In the genomic region with DNA sequence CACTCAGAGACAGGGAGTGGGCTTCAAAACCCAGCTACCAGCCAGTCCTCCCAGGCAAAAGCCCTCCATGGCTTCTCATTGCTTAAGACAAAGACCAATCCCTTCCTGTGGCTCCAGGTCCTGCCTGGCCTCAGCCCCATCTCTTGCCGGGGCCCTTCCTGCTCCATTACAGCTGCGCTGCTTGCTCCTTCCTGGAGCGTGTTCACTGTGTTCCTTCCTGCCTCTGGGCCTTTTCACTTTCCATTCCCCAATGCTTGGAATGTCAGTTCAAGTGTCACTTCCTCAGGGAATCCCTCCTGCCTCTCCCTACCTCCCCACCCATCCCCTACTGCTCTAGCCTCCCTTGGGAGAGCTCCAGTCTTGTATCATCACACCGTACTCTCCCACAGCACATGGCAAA, we compare ENCODE assay signal across 1 cellular context.
TF ChIP-seq lines count a peak whose summit lies in the region.

No MANE protein-coding gene starts in this region.

TF ChIP-seq in H1, 55 proteins besides CTCF, POLR2A, EP300 and RAD21:
- TF ChIP-seq BCL11A (IDR thresholded peaks at IDR 0.05; ENCODE audit: low read depth in 2 of 2, low read length in 2 of 2) (no peak), CREB1 (IDR thresholded peaks at IDR 0.05) (no peak), CHD2 (IDR thresholded peaks at IDR 0.05; ENCODE audit: low read length) (no peak), YY1 (IDR thresholded peaks at IDR 0.05; ENCODE audit: low read depth, low read length) (no peak), FOSL1 (IDR thresholded peaks at IDR 0.05; ENCODE audit: insufficient read depth, low read depth, low read length) (no peak), JUN (IDR thresholded peaks at IDR 0.05; ENCODE audit: low read depth, low read length) (no peak), CHD1 (IDR thresholded peaks at IDR 0.05; ENCODE audit: low read depth, low read length) (no peak), PHF8 (conservative IDR thresholded peaks at IDR 0.05; ENCODE audit: low read depth, low read length) (no peak), POLR2AphosphoS5 (IDR thresholded peaks at IDR 0.05; ENCODE audit: low read depth, low read length) (no peak), SP1 (IDR thresholded peaks at IDR 0.05; ENCODE audit: low read depth, low read length) (no peak), KDM1A (IDR thresholded peaks at IDR 0.05; ENCODE audit: borderline replicate concordance, low read length) (no peak), GABPA (IDR thresholded peaks at IDR 0.05; ENCODE audit: borderline replicate concordance, insufficient read depth, low read length) (no peak), MAFK (IDR thresholded peaks at IDR 0.05; ENCODE audit: low read depth, low read length) (no peak), GTF2F1 (IDR thresholded peaks at IDR 0.05; ENCODE audit: borderline replicate concordance, low read depth, low read length) (no peak), SIX5 (IDR thresholded peaks at IDR 0.05; ENCODE audit: low read depth, low read length) (no peak), SIN3A (conservative IDR thresholded peaks at IDR 0.05 in 1 of 2, IDR thresholded peaks at IDR 0.05 in 1 of 2; ENCODE audit: low read depth in 1 of 2, low read length in 2 of 2) (no peak)
- TF ChIP-seq, protein P1, sequence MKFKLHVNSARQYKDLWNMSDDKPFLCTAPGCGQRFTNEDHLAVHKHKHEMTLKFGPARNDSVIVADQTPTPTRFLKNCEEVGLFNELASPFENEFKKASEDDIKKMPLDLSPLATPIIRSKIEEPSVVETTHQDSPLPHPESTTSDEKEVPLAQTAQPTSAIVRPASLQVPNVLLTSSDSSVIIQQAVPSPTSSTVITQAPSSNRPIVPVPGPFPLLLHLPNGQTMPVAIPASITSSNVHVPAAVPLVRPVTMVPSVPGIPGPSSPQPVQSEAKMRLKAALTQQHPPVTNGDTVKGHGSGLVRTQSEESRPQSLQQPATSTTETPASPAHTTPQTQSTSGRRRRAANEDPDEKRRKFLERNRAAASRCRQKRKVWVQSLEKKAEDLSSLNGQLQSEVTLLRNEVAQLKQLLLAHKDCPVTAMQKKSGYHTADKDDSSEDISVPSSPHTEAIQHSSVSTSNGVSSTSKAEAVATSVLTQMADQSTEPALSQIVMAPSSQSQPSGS (IDR thresholded peaks at IDR 0.05; ENCODE audit: low read length), result no peak
- TF ChIP-seq, protein P2, sequence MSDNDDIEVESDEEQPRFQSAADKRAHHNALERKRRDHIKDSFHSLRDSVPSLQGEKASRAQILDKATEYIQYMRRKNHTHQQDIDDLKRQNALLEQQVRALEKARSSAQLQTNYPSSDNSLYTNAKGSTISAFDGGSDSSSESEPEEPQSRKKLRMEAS (IDR thresholded peaks at IDR 0.05), result no peak
- TF ChIP-seq, protein P3, sequence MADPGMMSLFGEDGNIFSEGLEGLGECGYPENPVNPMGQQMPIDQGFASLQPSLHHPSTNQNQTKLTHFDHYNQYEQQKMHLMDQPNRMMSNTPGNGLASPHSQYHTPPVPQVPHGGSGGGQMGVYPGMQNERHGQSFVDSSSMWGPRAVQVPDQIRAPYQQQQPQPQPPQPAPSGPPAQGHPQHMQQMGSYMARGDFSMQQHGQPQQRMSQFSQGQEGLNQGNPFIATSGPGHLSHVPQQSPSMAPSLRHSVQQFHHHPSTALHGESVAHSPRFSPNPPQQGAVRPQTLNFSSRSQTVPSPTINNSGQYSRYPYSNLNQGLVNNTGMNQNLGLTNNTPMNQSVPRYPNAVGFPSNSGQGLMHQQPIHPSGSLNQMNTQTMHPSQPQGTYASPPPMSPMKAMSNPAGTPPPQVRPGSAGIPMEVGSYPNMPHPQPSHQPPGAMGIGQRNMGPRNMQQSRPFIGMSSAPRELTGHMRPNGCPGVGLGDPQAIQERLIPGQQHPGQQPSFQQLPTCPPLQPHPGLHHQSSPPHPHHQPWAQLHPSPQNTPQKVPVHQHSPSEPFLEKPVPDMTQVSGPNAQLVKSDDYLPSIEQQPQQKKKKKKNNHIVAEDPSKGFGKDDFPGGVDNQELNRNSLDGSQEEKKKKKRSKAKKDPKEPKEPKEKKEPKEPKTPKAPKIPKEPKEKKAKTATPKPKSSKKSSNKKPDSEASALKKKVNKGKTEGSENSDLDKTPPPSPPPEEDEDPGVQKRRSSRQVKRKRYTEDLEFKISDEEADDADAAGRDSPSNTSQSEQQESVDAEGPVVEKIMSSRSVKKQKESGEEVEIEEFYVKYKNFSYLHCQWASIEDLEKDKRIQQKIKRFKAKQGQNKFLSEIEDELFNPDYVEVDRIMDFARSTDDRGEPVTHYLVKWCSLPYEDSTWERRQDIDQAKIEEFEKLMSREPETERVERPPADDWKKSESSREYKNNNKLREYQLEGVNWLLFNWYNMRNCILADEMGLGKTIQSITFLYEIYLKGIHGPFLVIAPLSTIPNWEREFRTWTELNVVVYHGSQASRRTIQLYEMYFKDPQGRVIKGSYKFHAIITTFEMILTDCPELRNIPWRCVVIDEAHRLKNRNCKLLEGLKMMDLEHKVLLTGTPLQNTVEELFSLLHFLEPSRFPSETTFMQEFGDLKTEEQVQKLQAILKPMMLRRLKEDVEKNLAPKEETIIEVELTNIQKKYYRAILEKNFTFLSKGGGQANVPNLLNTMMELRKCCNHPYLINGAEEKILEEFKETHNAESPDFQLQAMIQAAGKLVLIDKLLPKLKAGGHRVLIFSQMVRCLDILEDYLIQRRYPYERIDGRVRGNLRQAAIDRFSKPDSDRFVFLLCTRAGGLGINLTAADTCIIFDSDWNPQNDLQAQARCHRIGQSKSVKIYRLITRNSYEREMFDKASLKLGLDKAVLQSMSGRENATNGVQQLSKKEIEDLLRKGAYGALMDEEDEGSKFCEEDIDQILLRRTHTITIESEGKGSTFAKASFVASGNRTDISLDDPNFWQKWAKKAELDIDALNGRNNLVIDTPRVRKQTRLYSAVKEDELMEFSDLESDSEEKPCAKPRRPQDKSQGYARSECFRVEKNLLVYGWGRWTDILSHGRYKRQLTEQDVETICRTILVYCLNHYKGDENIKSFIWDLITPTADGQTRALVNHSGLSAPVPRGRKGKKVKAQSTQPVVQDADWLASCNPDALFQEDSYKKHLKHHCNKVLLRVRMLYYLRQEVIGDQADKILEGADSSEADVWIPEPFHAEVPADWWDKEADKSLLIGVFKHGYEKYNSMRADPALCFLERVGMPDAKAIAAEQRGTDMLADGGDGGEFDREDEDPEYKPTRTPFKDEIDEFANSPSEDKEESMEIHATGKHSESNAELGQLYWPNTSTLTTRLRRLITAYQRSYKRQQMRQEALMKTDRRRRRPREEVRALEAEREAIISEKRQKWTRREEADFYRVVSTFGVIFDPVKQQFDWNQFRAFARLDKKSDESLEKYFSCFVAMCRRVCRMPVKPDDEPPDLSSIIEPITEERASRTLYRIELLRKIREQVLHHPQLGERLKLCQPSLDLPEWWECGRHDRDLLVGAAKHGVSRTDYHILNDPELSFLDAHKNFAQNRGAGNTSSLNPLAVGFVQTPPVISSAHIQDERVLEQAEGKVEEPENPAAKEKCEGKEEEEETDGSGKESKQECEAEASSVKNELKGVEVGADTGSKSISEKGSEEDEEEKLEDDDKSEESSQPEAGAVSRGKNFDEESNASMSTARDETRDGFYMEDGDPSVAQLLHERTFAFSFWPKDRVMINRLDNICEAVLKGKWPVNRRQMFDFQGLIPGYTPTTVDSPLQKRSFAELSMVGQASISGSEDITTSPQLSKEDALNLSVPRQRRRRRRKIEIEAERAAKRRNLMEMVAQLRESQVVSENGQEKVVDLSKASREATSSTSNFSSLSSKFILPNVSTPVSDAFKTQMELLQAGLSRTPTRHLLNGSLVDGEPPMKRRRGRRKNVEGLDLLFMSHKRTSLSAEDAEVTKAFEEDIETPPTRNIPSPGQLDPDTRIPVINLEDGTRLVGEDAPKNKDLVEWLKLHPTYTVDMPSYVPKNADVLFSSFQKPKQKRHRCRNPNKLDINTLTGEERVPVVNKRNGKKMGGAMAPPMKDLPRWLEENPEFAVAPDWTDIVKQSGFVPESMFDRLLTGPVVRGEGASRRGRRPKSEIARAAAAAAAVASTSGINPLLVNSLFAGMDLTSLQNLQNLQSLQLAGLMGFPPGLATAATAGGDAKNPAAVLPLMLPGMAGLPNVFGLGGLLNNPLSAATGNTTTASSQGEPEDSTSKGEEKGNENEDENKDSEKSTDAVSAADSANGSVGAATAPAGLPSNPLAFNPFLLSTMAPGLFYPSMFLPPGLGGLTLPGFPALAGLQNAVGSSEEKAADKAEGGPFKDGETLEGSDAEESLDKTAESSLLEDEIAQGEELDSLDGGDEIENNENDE (IDR thresholded peaks at IDR 0.05; ENCODE audit: insufficient replicate concordance, low read length), result no peak
